ENCODE assay signal across 1 cellular context in the genomic region with DNA sequence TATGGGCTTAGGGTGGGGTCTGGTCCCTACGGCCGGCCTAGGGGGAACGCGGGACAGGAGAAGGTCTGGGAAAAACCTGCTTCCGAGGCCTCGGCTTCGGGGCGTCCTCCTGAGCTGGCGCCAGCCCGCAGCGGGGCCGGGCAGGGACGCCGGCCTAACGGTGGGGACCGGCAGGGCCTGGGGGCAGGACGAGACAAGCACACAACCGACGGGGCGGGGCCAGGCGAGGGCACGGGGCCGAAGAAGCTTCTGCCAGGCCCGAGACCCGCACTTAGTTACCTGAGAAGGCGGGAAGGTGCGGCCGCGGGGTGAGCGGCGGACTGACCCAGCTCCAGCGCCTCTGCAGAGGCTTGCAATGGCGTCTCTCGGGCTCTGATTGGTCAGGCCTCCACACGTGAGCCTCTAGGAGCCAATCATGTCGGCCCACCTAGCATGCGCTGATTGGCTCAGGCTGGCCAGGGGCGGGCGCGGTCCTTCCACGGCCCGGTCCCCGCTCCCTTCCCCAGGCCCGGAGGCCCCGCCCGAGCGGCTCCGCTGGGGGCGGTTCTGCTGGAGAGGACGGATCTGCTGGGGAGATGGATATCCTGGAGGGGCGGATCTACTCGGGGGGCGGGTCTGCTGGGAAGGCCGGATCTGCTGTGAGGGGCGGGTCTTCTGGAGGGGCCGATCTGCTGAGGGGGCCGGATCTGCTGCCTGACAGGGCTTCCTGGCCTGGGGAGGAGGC.
A peak's percentile ranks its signal among the peaks of the same experiment; 100 is the strongest.
TF ChIP-seq lines count a peak whose summit lies in the region.

No MANE protein-coding gene starts in this region.

TF ChIP-seq in HepG2, 621 proteins besides CTCF, POLR2A, EP300 and RAD21 (continued from another document and continues in another):
- TF ChIP-seq, protein P1, sequence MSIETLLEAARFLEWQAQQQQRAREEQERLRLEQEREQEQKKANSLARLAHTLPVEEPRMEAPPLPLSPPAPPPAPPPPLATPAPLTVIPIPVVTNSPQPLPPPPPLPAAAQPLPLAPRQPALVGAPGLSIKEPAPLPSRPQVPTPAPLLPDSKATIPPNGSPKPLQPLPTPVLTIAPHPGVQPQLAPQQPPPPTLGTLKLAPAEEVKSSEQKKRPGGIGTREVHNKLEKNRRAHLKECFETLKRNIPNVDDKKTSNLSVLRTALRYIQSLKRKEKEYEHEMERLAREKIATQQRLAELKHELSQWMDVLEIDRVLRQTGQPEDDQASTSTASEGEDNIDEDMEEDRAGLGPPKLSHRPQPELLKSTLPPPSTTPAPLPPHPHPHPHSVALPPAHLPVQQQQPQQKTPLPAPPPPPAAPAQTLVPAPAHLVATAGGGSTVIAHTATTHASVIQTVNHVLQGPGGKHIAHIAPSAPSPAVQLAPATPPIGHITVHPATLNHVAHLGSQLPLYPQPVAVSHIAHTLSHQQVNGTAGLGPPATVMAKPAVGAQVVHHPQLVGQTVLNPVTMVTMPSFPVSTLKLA (IDR thresholded peaks at IDR 0.05) = 0 out of 2 replicates have a peak, but pooled peaks have one; percentile 21
- TF ChIP-seq ZNF792 (CRISPR knock-in tag; IDR thresholded peaks at IDR 0.05) (no peak), ARNT (IDR thresholded peaks at IDR 0.05) (no peak), ZNF816 (CRISPR knock-in tag; IDR thresholded peaks at IDR 0.05; ENCODE audit: borderline replicate concordance) (0 out of 2 replicates have a peak, but pooled peaks have one; percentile 89), MYC (CRISPR knock-in tag; IDR thresholded peaks at IDR 0.05; ENCODE audit: borderline replicate concordance) (peak; percentile 42; the same call in 1 of the 2 replicates), ZSCAN25 (CRISPR knock-in tag; IDR thresholded peaks at IDR 0.05) (no peak), FOXK2 (IDR thresholded peaks at IDR 0.05) (no peak), ERF (CRISPR knock-in tag; IDR thresholded peaks at IDR 0.05) (peak; percentile 67; the same call in 1 of the 2 replicates), SMAD3 (CRISPR knock-in tag; IDR thresholded peaks at IDR 0.05) (no peak; the same call in 1 of the 2 replicates), KAT8 (CRISPR knock-in tag; IDR thresholded peaks at IDR 0.05) (no peak; the same call in 1 of the 2 replicates), RARA (CRISPR knock-in tag; IDR thresholded peaks at IDR 0.05) (no peak), ZFP36L1 (CRISPR knock-in tag; IDR thresholded peaks at IDR 0.05) (peak; percentile 69; the same call in 1 of the 2 replicates), ZNF558 (CRISPR knock-in tag; IDR thresholded peaks at IDR 0.05; ENCODE audit: borderline replicate concordance) (0 out of 2 replicates have a peak, but pooled peaks have one; percentile 25), SRY (CRISPR knock-in tag; IDR thresholded peaks at IDR 0.05) (no peak; the same call in 1 of the 2 replicates), ZSCAN31 (CRISPR knock-in tag; IDR thresholded peaks at IDR 0.05; ENCODE audit: low read depth) (no peak), ZNF773 (CRISPR knock-in tag; IDR thresholded peaks at IDR 0.05; ENCODE audit: borderline replicate concordance) (peak; percentile 44; the same call in 1 of the 2 replicates), PAWR (CRISPR knock-in tag; IDR thresholded peaks at IDR 0.05; ENCODE audit: borderline replicate concordance) (no peak), ZNF577 (CRISPR knock-in tag; IDR thresholded peaks at IDR 0.05; ENCODE audit: borderline replicate concordance, low read depth) (no peak), TEAD2 (CRISPR knock-in tag; IDR thresholded peaks at IDR 0.05) (no peak), NFYC (CRISPR knock-in tag; IDR thresholded peaks at IDR 0.05) (peak; percentile 99), REPIN1 (CRISPR knock-in tag; IDR thresholded peaks at IDR 0.05; ENCODE audit: borderline replicate concordance, low read depth) (peak; percentile 33; the same call in 1 of the 2 replicates), HDAC6 (IDR thresholded peaks at IDR 0.05; ENCODE audit: low read depth, low read length) (no peak), IRX3 (CRISPR knock-in tag; IDR thresholded peaks at IDR 0.05; ENCODE audit: borderline replicate concordance, low read depth) (no peak), ESRRA (CRISPR knock-in tag; IDR thresholded peaks at IDR 0.05; ENCODE audit: low read depth) (no peak; the same call in 1 of the 2 replicates), ZEB1 (IDR thresholded peaks at IDR 0.05; ENCODE audit: insufficient replicate concordance, low read depth) (no peak), KLF12 (CRISPR knock-in tag; IDR thresholded peaks at IDR 0.05; ENCODE audit: borderline replicate concordance) (peak; percentile 24; the same call in 1 of the 2 replicates), XRCC5 (optimal IDR thresholded peaks at IDR 0.05; ENCODE audit: low read length) (peak; percentile 63), ZNF510 (CRISPR knock-in tag; IDR thresholded peaks at IDR 0.05; ENCODE audit: low read depth) (0 out of 2 replicates have a peak, but pooled peaks have one; percentile 0), RFX3 (CRISPR knock-in tag; IDR thresholded peaks at IDR 0.05) (no peak)
- TF ChIP-seq, protein P2, sequence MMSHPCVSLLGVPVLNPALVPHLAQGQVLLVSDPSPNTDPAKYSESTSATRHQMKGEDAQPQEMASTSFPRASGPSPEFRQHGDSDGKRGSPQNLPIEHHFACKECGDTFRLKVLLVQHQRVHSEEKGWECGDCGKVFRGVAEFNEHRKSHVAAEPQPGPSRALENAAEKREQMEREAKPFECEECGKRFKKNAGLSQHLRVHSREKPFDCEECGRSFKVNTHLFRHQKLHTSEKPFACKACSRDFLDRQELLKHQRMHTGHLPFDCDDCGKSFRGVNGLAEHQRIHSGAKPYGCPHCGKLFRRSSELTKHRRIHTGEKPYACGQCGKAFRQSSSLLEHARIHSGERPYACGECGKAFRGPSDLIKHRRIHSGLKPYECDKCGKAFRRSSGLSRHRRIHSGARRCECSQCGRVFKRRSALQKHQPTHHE (CRISPR knock-in tag; IDR thresholded peaks at IDR 0.05; ENCODE audit: borderline replicate concordance) = no peak; the same call in 1 of the 2 replicates
- TF ChIP-seq, protein P3, sequence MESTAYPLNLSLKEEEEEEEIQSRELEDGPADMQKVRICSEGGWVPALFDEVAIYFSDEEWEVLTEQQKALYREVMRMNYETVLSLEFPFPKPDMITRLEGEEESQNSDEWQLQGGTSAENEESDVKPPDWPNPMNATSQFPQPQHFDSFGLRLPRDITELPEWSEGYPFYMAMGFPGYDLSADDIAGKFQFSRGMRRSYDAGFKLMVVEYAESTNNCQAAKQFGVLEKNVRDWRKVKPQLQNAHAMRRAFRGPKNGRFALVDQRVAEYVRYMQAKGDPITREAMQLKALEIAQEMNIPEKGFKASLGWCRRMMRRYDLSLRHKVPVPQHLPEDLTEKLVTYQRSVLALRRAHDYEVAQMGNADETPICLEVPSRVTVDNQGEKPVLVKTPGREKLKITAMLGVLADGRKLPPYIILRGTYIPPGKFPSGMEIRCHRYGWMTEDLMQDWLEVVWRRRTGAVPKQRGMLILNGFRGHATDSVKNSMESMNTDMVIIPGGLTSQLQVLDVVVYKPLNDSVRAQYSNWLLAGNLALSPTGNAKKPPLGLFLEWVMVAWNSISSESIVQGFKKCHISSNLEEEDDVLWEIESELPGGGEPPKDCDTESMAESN (CRISPR knock-in tag; conservative IDR thresholded peaks at IDR 0.05) = no peak; the same call in 1 of the 2 replicates
- TF ChIP-seq, protein P4, sequence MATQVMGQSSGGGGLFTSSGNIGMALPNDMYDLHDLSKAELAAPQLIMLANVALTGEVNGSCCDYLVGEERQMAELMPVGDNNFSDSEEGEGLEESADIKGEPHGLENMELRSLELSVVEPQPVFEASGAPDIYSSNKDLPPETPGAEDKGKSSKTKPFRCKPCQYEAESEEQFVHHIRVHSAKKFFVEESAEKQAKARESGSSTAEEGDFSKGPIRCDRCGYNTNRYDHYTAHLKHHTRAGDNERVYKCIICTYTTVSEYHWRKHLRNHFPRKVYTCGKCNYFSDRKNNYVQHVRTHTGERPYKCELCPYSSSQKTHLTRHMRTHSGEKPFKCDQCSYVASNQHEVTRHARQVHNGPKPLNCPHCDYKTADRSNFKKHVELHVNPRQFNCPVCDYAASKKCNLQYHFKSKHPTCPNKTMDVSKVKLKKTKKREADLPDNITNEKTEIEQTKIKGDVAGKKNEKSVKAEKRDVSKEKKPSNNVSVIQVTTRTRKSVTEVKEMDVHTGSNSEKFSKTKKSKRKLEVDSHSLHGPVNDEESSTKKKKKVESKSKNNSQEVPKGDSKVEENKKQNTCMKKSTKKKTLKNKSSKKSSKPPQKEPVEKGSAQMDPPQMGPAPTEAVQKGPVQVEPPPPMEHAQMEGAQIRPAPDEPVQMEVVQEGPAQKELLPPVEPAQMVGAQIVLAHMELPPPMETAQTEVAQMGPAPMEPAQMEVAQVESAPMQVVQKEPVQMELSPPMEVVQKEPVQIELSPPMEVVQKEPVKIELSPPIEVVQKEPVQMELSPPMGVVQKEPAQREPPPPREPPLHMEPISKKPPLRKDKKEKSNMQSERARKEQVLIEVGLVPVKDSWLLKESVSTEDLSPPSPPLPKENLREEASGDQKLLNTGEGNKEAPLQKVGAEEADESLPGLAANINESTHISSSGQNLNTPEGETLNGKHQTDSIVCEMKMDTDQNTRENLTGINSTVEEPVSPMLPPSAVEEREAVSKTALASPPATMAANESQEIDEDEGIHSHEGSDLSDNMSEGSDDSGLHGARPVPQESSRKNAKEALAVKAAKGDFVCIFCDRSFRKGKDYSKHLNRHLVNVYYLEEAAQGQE (IDR thresholded peaks at IDR 0.05; ENCODE audit: borderline replicate concordance in 1 of 2, low read depth in 1 of 2, low read length in 2 of 2) = peak in 1 of 2 experiments; percentile 72; a peak in 1 of 4 replicates
- TF ChIP-seq, protein P5, sequence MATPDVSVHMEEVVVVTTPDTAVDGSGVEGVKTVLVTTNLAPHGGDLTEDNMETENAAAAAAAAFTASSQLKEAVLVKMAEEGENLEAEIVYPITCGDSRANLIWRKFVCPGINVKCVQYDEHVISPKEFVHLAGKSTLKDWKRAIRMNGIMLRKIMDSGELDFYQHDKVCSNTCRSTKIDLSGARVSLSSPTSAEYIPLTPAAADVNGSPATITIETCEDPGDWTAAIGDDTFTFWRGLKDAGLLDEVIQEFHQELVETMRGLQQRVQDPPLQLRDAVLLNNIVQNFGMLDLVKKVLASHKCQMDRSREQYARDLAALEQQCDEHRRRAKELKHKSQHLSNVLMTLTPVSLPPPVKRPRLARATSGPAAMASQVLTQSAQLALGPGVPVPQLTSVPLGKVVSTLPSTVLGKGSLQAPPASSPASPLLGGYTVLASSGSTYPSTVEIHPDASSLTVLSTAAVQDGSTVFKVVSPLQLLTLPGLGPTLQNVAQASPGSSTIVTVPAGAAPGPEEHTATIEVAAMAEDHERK (CRISPR knock-in tag; IDR thresholded peaks at IDR 0.05; ENCODE audit: low read depth) = no peak
- TF ChIP-seq, protein P6, sequence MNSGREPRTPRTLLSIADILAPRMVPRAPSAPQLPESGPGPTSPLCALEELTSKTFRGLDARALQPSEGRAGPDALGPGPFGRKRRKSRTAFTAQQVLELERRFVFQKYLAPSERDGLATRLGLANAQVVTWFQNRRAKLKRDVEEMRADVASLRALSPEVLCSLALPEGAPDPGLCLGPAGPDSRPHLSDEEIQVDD (CRISPR knock-in tag; IDR thresholded peaks at IDR 0.05; ENCODE audit: borderline replicate concordance) = 0 out of 2 replicates have a peak, but pooled peaks have one; percentile 43
- TF ChIP-seq, protein P7, sequence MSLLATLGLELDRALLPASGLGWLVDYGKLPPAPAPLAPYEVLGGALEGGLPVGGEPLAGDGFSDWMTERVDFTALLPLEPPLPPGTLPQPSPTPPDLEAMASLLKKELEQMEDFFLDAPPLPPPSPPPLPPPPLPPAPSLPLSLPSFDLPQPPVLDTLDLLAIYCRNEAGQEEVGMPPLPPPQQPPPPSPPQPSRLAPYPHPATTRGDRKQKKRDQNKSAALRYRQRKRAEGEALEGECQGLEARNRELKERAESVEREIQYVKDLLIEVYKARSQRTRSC (CRISPR knock-in tag; IDR thresholded peaks at IDR 0.05; ENCODE audit: low read depth) = no peak
- TF ChIP-seq, protein P8, sequence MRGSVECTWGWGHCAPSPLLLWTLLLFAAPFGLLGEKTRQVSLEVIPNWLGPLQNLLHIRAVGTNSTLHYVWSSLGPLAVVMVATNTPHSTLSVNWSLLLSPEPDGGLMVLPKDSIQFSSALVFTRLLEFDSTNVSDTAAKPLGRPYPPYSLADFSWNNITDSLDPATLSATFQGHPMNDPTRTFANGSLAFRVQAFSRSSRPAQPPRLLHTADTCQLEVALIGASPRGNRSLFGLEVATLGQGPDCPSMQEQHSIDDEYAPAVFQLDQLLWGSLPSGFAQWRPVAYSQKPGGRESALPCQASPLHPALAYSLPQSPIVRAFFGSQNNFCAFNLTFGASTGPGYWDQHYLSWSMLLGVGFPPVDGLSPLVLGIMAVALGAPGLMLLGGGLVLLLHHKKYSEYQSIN (CRISPR knock-in tag; IDR thresholded peaks at IDR 0.05; ENCODE audit: borderline replicate concordance) = no peak
- TF ChIP-seq, protein P9, sequence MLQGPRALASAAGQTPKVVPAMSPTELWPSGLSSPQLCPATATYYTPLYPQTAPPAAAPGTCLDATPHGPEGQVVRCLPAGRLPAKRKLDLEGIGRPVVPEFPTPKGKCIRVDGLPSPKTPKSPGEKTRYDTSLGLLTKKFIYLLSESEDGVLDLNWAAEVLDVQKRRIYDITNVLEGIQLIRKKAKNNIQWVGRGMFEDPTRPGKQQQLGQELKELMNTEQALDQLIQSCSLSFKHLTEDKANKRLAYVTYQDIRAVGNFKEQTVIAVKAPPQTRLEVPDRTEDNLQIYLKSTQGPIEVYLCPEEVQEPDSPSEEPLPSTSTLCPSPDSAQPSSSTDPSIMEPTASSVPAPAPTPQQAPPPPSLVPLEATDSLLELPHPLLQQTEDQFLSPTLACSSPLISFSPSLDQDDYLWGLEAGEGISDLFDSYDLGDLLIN (CRISPR knock-in tag; IDR thresholded peaks at IDR 0.05; ENCODE audit: borderline replicate concordance) = 0 out of 2 replicates have a peak, but pooled peaks have one; percentile 79
- TF ChIP-seq, protein P10, sequence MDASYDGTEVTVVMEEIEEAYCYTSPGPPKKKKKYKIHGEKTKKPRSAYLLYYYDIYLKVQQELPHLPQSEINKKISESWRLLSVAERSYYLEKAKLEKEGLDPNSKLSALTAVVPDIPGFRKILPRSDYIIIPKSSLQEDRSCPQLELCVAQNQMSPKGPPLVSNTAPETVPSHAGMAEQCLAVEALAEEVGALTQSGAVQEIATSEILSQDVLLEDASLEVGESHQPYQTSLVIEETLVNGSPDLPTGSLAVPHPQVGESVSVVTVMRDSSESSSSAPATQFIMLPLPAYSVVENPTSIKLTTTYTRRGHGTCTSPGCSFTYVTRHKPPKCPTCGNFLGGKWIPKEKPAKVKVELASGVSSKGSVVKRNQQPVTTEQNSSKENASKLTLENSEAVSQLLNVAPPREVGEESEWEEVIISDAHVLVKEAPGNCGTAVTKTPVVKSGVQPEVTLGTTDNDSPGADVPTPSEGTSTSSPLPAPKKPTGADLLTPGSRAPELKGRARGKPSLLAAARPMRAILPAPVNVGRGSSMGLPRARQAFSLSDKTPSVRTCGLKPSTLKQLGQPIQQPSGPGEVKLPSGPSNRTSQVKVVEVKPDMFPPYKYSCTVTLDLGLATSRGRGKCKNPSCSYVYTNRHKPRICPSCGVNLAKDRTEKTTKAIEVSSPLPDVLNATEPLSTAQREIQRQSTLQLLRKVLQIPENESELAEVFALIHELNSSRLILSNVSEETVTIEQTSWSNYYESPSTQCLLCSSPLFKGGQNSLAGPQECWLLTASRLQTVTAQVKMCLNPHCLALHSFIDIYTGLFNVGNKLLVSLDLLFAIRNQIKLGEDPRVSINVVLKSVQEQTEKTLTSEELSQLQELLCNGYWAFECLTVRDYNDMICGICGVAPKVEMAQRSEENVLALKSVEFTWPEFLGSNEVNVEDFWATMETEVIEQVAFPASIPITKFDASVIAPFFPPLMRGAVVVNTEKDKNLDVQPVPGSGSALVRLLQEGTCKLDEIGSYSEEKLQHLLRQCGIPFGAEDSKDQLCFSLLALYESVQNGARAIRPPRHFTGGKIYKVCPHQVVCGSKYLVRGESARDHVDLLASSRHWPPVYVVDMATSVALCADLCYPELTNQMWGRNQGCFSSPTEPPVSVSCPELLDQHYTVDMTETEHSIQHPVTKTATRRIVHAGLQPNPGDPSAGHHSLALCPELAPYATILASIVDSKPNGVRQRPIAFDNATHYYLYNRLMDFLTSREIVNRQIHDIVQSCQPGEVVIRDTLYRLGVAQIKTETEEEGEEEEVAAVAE (CRISPR knock-in tag; IDR thresholded peaks at IDR 0.05; ENCODE audit: borderline replicate concordance) = 0 out of 2 replicates have a peak, but pooled peaks have one; percentile 40
